In genomic region chr7:158816271-158816670, GRCh38 we compare ENCODE assay signal across 8 cellular contexts. TPM values are rescaled to one million over a fixed set of nuclear protein-coding genes. Genes with fewer than 3 reads are reported as not detected.
A peak's percentile ranks its signal among the peaks of the same experiment; 100 is the strongest.
DNase-seq lines count a peak whose midpoint lies in the region; ATAC-seq, FAIRE-seq and TF ChIP-seq lines count a peak whose summit lies in the region.

No MANE protein-coding gene starts in this region.

- DNase-seq in A673 (ENCODE audit: low spot score) (no peak), Karpas-422 (no peak), MG63 (no peak), urothelium cell line (ENCODE audit: low spot score) (no peak), KG1 (lab: John Stamatoyannopoulos, UW) (no peak)
- no peak for DNase-seq in effector memory CD4-positive, alpha-beta T cell
- DNase-seq in natural killer cell treated with Interleukin-12 subunit alpha and Interleukin-12 subunit beta and Interleukin-15 and Interleukin-18, amount 100 ng/mL, for 72 hours (ENCODE audit: low spot score), result no peak

- H3K27me3 Mint-ChIP-seq in natural killer cell treated with Interleukin-12 subunit alpha and Interleukin-12 subunit beta and Interleukin-15 and Interleukin-18, amount 100 ng/mL, for 72 hours, result no peaks in the 10 kb centered on the region

- no peak for ATAC-seq in natural killer cell treated with Interleukin-12 subunit alpha and Interleukin-12 subunit beta and Interleukin-15 and Interleukin-18, amount 100 ng/mL, for 72 hours
- ATAC-seq in activated CD4-positive, CD25-positive, alpha-beta regulatory T cell treated with anti-CD3 and anti-CD28 coated beads, Interleukin-2, amount 50 U/mL, for 24 hours, result no peak

- no peaks in the 10 kb centered on the region for H3K9me2 ChIP-seq in Karpas-422 (replicated peaks; ENCODE audit: insufficient read depth, low read length)

- H3K27ac ChIP-seq in A673 (ENCODE audit: low read depth, low read length, poor library complexity, severe bottlenecking) (peak overlapping the region; percentile 81), Karpas-422 (ENCODE audit: low read length) (peak overlapping the region; percentile 51)
- peak overlapping the region; percentile 96 for H3K27ac ChIP-seq in effector memory CD4-positive, alpha-beta T cell (ENCODE audit: insufficient read depth, low read length, poor library complexity, severe bottlenecking)

- H3K36me3 Mint-ChIP-seq in natural killer cell treated with Interleukin-12 subunit alpha and Interleukin-12 subunit beta and Interleukin-15 and Interleukin-18, amount 100 ng/mL, for 72 hours, result no peaks in the 10 kb centered on the region

- intact Hi-C loops in A673 (cut with micrococcal nuclease; ENCODE audit: unreplicated experiment), result no loop called here

- no TSS peak for BruUV-seq in A673 (replicated peaks; lab: Mats Ljungman, UMichigan)

- no peak overlapping the region for H3K9ac ChIP-seq in Karpas-422 (ENCODE audit: low read length)

- no peak overlapping the region for H2AFZ ChIP-seq in Karpas-422 (ENCODE audit: low read length)

- H3K79me2 ChIP-seq in Karpas-422 (ENCODE audit: low read length), result peaks cover 97% of the 10 kb centered on the region

- CTCF ChIA-PET in A673 (lab: Charles Lee), result no interaction called here

- peak overlapping the region; percentile 21 for H3K4me2 ChIP-seq in Karpas-422 (ENCODE audit: low read depth, low read length, poor library complexity, severe bottlenecking)

- H4K20me1 ChIP-seq in Karpas-422 (ENCODE audit: insufficient read depth, low read depth, low read length), result 0 out of 2 replicates have a peak, but pooled peaks cover 5% of the 10 kb centered on the region

- TF ChIP-seq CTCF in A673 (conservative IDR thresholded peaks at IDR 0.05; ENCODE audit: low read depth, low read length), result no peak

- peaks cover 77 to 88% of the 10 kb centered on the region in 2 donors for H3K4me1 Mint-ChIP-seq in natural killer cell treated with Interleukin-12 subunit alpha and Interleukin-12 subunit beta and Interleukin-15 and Interleukin-18, amount 100 ng/mL, for 72 hours (ENCODE audit: low read depth in 2 of 2)

- no peaks in the 10 kb centered on the region for H3K36me3 ChIP-seq in A673 (ENCODE audit: insufficient read depth, low read length, poor library complexity, severe bottlenecking)
- no peaks in the 10 kb centered on the region for H3K36me3 ChIP-seq in Karpas-422 (ENCODE audit: insufficient read depth, low read length)
- no peaks in the 10 kb centered on the region for H3K36me3 ChIP-seq in effector memory CD4-positive, alpha-beta T cell (ENCODE audit: control insufficient read depth, insufficient read depth, low read length)
- H3K36me3 ChIP-seq in MG63, result no peaks in the 10 kb centered on the region

- no peak for FAIRE-seq in urothelium cell line (lab: Jason Lieb, UNC)

- H3K4me3 Mint-ChIP-seq in natural killer cell treated with Interleukin-12 subunit alpha and Interleukin-12 subunit beta and Interleukin-15 and Interleukin-18, amount 100 ng/mL, for 72 hours, result peak overlapping the region; percentile 47

- H3K27ac Mint-ChIP-seq in natural killer cell treated with Interleukin-12 subunit alpha and Interleukin-12 subunit beta and Interleukin-15 and Interleukin-18, amount 100 ng/mL, for 72 hours, result peak overlapping the region; percentile 56 to 91

- H3K4me3 ChIP-seq in A673 (ENCODE audit: low read depth, low read length, poor library complexity, severe bottlenecking) (no peak overlapping the region), Karpas-422 (ENCODE audit: low read length) (no peak overlapping the region), MG63 (no peak overlapping the region)
- no peak overlapping the region for H3K4me3 ChIP-seq in effector memory CD4-positive, alpha-beta T cell (ENCODE audit: insufficient read depth, low read depth, low read length, poor library complexity, severe bottlenecking)

- peaks cover 3% of the 10 kb centered on the region for H3K9me3 Mint-ChIP-seq in natural killer cell treated with Interleukin-12 subunit alpha and Interleukin-12 subunit beta and Interleukin-15 and Interleukin-18, amount 100 ng/mL, for 72 hours

- H3K9me3 ChIP-seq in A673 (ENCODE audit: low read depth, low read length, poor library complexity, severe bottlenecking) (no peaks in the 10 kb centered on the region), Karpas-422 (ENCODE audit: low read length) (no peaks in the 10 kb centered on the region), MG63 (no peaks in the 10 kb centered on the region)
- no peaks in the 10 kb centered on the region for H3K9me3 ChIP-seq in effector memory CD4-positive, alpha-beta T cell (ENCODE audit: control insufficient read depth, low read length)

- POLR2A ChIA-PET in A673 (lab: Charles Lee; ENCODE audit: low non-redundant PET), result interaction anchor here (0.6 kb wide), 1 partner anchor 41 kb away, joined by 3 read pairs; no protein-coding TSS in a partner anchor

- no peaks in the 10 kb centered on the region for H3K27me3 ChIP-seq in A673 (replicated peaks; ENCODE audit: insufficient read depth, low read depth, low read length, poor library complexity)
- no peaks in the 10 kb centered on the region for H3K27me3 ChIP-seq in Karpas-422 (ENCODE audit: low read length)
- no peaks in the 10 kb centered on the region for H3K27me3 ChIP-seq in effector memory CD4-positive, alpha-beta T cell (replicated peaks; ENCODE audit: control insufficient read depth, insufficient read depth, low read length, poor library complexity, severe bottlenecking)
- no peaks in the 10 kb centered on the region for H3K27me3 ChIP-seq in MG63

- peaks cover 60% of the 10 kb centered on the region for H3K4me1 ChIP-seq in A673 (ENCODE audit: insufficient read depth, low read length, poor library complexity, severe bottlenecking)
- peaks cover 88% of the 10 kb centered on the region for H3K4me1 ChIP-seq in Karpas-422 (ENCODE audit: low read length)
- H3K4me1 ChIP-seq in effector memory CD4-positive, alpha-beta T cell (ENCODE audit: control insufficient read depth, insufficient read depth, low read length, poor library complexity, severe bottlenecking), result peaks cover 80% of the 10 kb centered on the region

RNA-seq across cellular contexts. Expression of gene ESYT2, which starts 13.0 kb away (rescaled TPM):
- 33.3 and 37.5 TPM in 2 replicates for total RNA-seq in A673 (2021)
- 216 and 242 TPM in 2 replicates for total RNA-seq in Karpas-422 (2014; rRNA removed; shearing (Covaris generic); ENCODE audit: low replicate concordance)
- 10 to 100 TPM; 24.4 to 31.8 TPM for total RNA-seq in natural killer cell treated with Interleukin-12 subunit alpha and Interleukin-12 subunit beta and Interleukin-15 and Interleukin-18, amount 100 ng/mL, for 72 hours
- total RNA-seq in MG63 (2014; rRNA removed; shearing (Covaris generic); ENCODE audit: low replicate concordance), result 38.2 and 108 TPM in 2 replicates

RNA-seq across cellular contexts. Expression of gene DYNC2I1, which starts 40.1 kb away (rescaled TPM):
- total RNA-seq in A673 (2021), result 20.1 and 20.7 TPM in 2 replicates
- 15.9 and 40.0 TPM in 2 replicates for total RNA-seq in Karpas-422 (2014; rRNA removed; shearing (Covaris generic); ENCODE audit: low replicate concordance)
- 10 to 100 TPM; 11.8 to 13.2 TPM for total RNA-seq in natural killer cell treated with Interleukin-12 subunit alpha and Interleukin-12 subunit beta and Interleukin-15 and Interleukin-18, amount 100 ng/mL, for 72 hours
- 1.9 and 2.0 TPM in 2 replicates for total RNA-seq in MG63 (2014; rRNA removed; shearing (Covaris generic); ENCODE audit: low replicate concordance)
